ENCODE assay signal across 1 cellular context in genomic region chr1:171738921-171739320, GRCh38.
TF ChIP-seq lines count a peak whose summit lies in the region.

No MANE protein-coding gene starts in this region.

TF ChIP-seq in GM23338, 12 proteins besides CTCF, POLR2A, EP300 and RAD21:
- TF ChIP-seq REST (IDR thresholded peaks at IDR 0.05; ENCODE audit: unreplicated experiment) (no peak), CREB1 (CRISPR knock-in tag; IDR thresholded peaks at IDR 0.05; ENCODE audit: low read depth) (no peak), EZH2 (IDR thresholded peaks at IDR 0.05; ENCODE audit: low read depth, unreplicated experiment) (no peak), ZNF462 (CRISPR knock-in tag; IDR thresholded peaks at IDR 0.05) (no peak), ZNF331 (CRISPR knock-in tag; IDR thresholded peaks at IDR 0.05; ENCODE audit: low read depth) (no peak), JUNB (IDR thresholded peaks at IDR 0.05; ENCODE audit: unreplicated experiment) (no peak), EZH2phosphoT487 (IDR thresholded peaks at IDR 0.05; ENCODE audit: unreplicated experiment) (no peak), ZNF114 (CRISPR knock-in tag; IDR thresholded peaks at IDR 0.05) (no peak), POLR2AphosphoS5 (IDR thresholded peaks at IDR 0.05; ENCODE audit: low read depth) (no peak), NANOG (IDR thresholded peaks at IDR 0.05; ENCODE audit: borderline replicate concordance) (no peak), ETS1 (IDR thresholded peaks at IDR 0.05) (no peak), STAT1 (IDR thresholded peaks at IDR 0.05; ENCODE audit: unreplicated experiment) (no peak)
